ENCODE assay signal across 10 cellular contexts in genomic region chr11:76686261-76687079, GRCh38. TPM values are rescaled to one million over a fixed set of nuclear protein-coding genes. Genes with fewer than 3 reads are reported as not detected.
DNase-seq lines count a peak whose midpoint lies in the region; ATAC-seq and TF ChIP-seq lines count a peak whose summit lies in the region.
"Had no signal": no experiment of that assay in that cellular context is flagged by ENCODE, and none has a peak within 500 bp of the region (broad histone marks: within the 10 kb centered on the region; RNA-seq: fewer than 3 reads in every experiment).

No MANE protein-coding gene starts in this region.

- H3F3A ChIP-seq in smooth muscle cell (ENCODE audit: low read depth): no peaks in the 10 kb centered on the region

- no peak overlapping the region for H3K9ac ChIP-seq in smooth muscle cell (ENCODE audit: low read depth)

- H3K4me1 Mint-ChIP-seq in activated CD8-positive, alpha-beta memory T cell treated with anti-CD3 and anti-CD28 coated beads, Interleukin-2, amount 10 ng/mL, durations not matched to agents 7 days and 5 days: peaks cover 15% of the 10 kb centered on the region
- no peaks in the 10 kb centered on the region for H3K4me1 Mint-ChIP-seq in activated T-helper 17 cell treated with anti-CD3 and anti-CD28 coated beads, Interleukin-2, amount 50 U/mL, for 72 hours

- intact Hi-C loops in stomach (cut with DNase I; ENCODE audit: low total_unique reads): no loop called here

- H3K36me3 Mint-ChIP-seq in activated CD8-positive, alpha-beta memory T cell treated with anti-CD3 and anti-CD28 coated beads, Interleukin-2, amount 10 ng/mL, durations not matched to agents 7 days and 5 days: no peaks in the 10 kb centered on the region
- no peaks in the 10 kb centered on the region for H3K36me3 Mint-ChIP-seq in activated T-helper 17 cell treated with anti-CD3 and anti-CD28 coated beads, Interleukin-2, amount 50 U/mL, for 72 hours (ENCODE audit: low read depth)

- H3K27me3 Mint-ChIP-seq in activated CD8-positive, alpha-beta memory T cell treated with anti-CD3 and anti-CD28 coated beads, Interleukin-2, amount 10 ng/mL, durations not matched to agents 7 days and 5 days: peaks cover 10% of the 10 kb centered on the region
- H3K27me3 Mint-ChIP-seq in activated T-helper 17 cell treated with anti-CD3 and anti-CD28 coated beads, Interleukin-2, amount 50 U/mL, for 72 hours: peaks cover 11% of the 10 kb centered on the region

- H4K20me1 ChIP-seq in smooth muscle cell (ENCODE audit: low read depth): no peaks in the 10 kb centered on the region

- no peaks in the 10 kb centered on the region for H3K9me3 Mint-ChIP-seq in activated CD8-positive, alpha-beta memory T cell treated with anti-CD3 and anti-CD28 coated beads, Interleukin-2, amount 10 ng/mL, durations not matched to agents 7 days and 5 days (ENCODE audit: low read depth)
- no peaks in the 10 kb centered on the region for H3K9me3 Mint-ChIP-seq in activated T-helper 17 cell treated with anti-CD3 and anti-CD28 coated beads, Interleukin-2, amount 50 U/mL, for 72 hours

- CTCF ChIA-PET in activated CD8-positive, alpha-beta memory T cell treated with anti-CD3 and anti-CD28 coated beads, Interleukin-2, amount 10 ng/mL, durations not matched to agents 7 days and 5 days (lab: Charles Lee): interaction anchor here (0.9 to 1.5 kb wide), 5 partner anchors 8 to 121 kb away, joined by 3 to 4 read pairs (median 4); no protein-coding TSS in a partner anchor

- DNase-seq in activated CD8-positive, alpha-beta memory T cell treated with anti-CD3 and anti-CD28 coated beads, Interleukin-2, amount 10 ng/mL, durations not matched to agents 7 days and 5 days: no peak
- DNase-seq in activated CD8-positive, alpha-beta memory T cell treated with anti-CD3 and anti-CD28 coated beads for 24 hours: no peak
- DNase-seq in smooth muscle cell (lab: John Stamatoyannopoulos, UW; ENCODE audit: unreplicated experiment): no peak
- DNase-seq in NK-92 treated with Interleukin-12 subunit alpha and Interleukin-12 subunit beta, amount 100 ng/mL, for 24 hours (lab: John Stamatoyannopoulos, UW): no peak
- DNase-seq in stomach: no peak
- DNase-seq: kidney glomerular epithelial cell, upper lobe of left lung had no signal

- no peak for TF ChIP-seq EP300 in stomach (IDR thresholded peaks at IDR 0.05)

- no peaks in the 10 kb centered on the region for H3K9me3 ChIP-seq in smooth muscle cell (replicated peaks; ENCODE audit: low read depth)
- no peaks in the 10 kb centered on the region for H3K9me3 ChIP-seq in stomach

- no peaks in the 10 kb centered on the region for H3K79me2 ChIP-seq in smooth muscle cell (ENCODE audit: low read depth)

- H3K4me2 ChIP-seq in smooth muscle cell: no peak overlapping the region

- H3K4me3 Mint-ChIP-seq in activated CD8-positive, alpha-beta memory T cell treated with anti-CD3 and anti-CD28 coated beads, Interleukin-2, amount 10 ng/mL, durations not matched to agents 7 days and 5 days: peak overlapping the region; percentile 10
- peak overlapping the region; percentile 47 for H3K4me3 Mint-ChIP-seq in activated T-helper 17 cell treated with anti-CD3 and anti-CD28 coated beads, Interleukin-2, amount 50 U/mL, for 72 hours

- ATAC-seq in activated CD8-positive, alpha-beta memory T cell treated with anti-CD3 and anti-CD28 coated beads, Interleukin-2, amount 10 ng/mL, durations not matched to agents 7 days and 5 days: peak; percentile 64
- ATAC-seq in HG03108 (IDR thresholded peaks at IDR 0.05; ENCODE audit: unreplicated experiment) (peak; percentile 52), HG02798 (IDR thresholded peaks at IDR 0.05; ENCODE audit: poor library complexity, unreplicated experiment) (no peak)
- ATAC-seq in activated T-helper 17 cell treated with anti-CD3 and anti-CD28 coated beads, Interleukin-2, amount 50 U/mL, for 72 hours (replicated peaks): peak; percentile 37

- H3K27ac ChIP-seq in smooth muscle cell (ENCODE audit: low read depth): no peak overlapping the region
- H3K27ac ChIP-seq in stomach: no peak overlapping the region
- H3K27ac ChIP-seq: upper lobe of left lung had no signal

- no peak for TF ChIP-seq POLR2A in stomach (IDR thresholded peaks at IDR 0.05)

- TF ChIP-seq CTCF in smooth muscle cell (IDR thresholded peaks at IDR 0.05; ENCODE audit: borderline replicate concordance, insufficient read depth, poor library complexity, severe bottlenecking) (no peak), stomach (IDR thresholded peaks at IDR 0.05) (no peak)

- H2AFZ ChIP-seq in smooth muscle cell (ENCODE audit: low read depth): peak overlapping the region; percentile 59

- no peak overlapping the region for H3K4me3 ChIP-seq in smooth muscle cell
- H3K4me3 ChIP-seq in stomach: no peak overlapping the region
- H3K4me3 ChIP-seq: upper lobe of left lung had no signal

- WGBS in smooth muscle cell (ENCODE audit: low lambda C conversion rate): 84% methylated on average over 16 of the region's 16 CpGs
- WGBS in stomach, 5 donors: 55 to 68% (median 58%) methylated on average over 13 to 16 of the region's 16 CpGs

- peak overlapping the region; percentile 50 for H3K27ac Mint-ChIP-seq in activated CD8-positive, alpha-beta memory T cell treated with anti-CD3 and anti-CD28 coated beads, Interleukin-2, amount 10 ng/mL, durations not matched to agents 7 days and 5 days
- H3K27ac Mint-ChIP-seq in activated T-helper 17 cell treated with anti-CD3 and anti-CD28 coated beads, Interleukin-2, amount 50 U/mL, for 72 hours: peak overlapping the region; percentile 50

- H3K36me3 ChIP-seq in smooth muscle cell (ENCODE audit: low read depth) (no peaks in the 10 kb centered on the region), stomach (no peaks in the 10 kb centered on the region)
- H3K36me3 ChIP-seq: upper lobe of left lung had no signal

- H3K4me1 ChIP-seq in smooth muscle cell (ENCODE audit: low read depth) (no peaks in the 10 kb centered on the region), stomach (no peaks in the 10 kb centered on the region)
- H3K4me1 ChIP-seq: upper lobe of left lung had no signal

- H3K27me3 ChIP-seq in smooth muscle cell (ENCODE audit: low read depth) (no peaks in the 10 kb centered on the region), stomach (peaks cover 0 to 10% (median 0%) of the 10 kb centered on the region in 3 donors)
- H3K27me3 ChIP-seq: upper lobe of left lung had no signal

RNA-seq across cellular contexts. Expression of gene LRRC32, which starts 15.9 kb away (rescaled TPM):
- total RNA-seq in activated CD8-positive, alpha-beta memory T cell treated with anti-CD3 and anti-CD28 coated beads, Interleukin-2, amount 10 ng/mL, durations not matched to agents 7 days and 5 days: 1 to 10 TPM in 1 of 2 experiments, under 1 TPM in 1; 0.32 to 4.7 TPM
- 1 to 10 TPM; 4.5 to 5.6 TPM for total RNA-seq in activated T-helper 17 cell treated with anti-CD3 and anti-CD28 coated beads, Interleukin-2, amount 50 U/mL, for 72 hours
- total RNA-seq in smooth muscle cell (147 and 171 TPM in 2 replicates), stomach (100 to 1,000 TPM in 2 of 5 donors, 10 to 100 TPM in 3; 14.0 to 270 (median 24.3) TPM)
- polyA plus RNA-seq in smooth muscle cell (330 and 444 TPM in 2 replicates), stomach (10 to 100 TPM; 18.6 to 24.5 (median 23.5) TPM)
